8 cellular contexts compared by ENCODE assay signal in genomic region chr15:84598993-84599392, GRCh38. TPM values are rescaled to one million over a fixed set of nuclear protein-coding genes. Genes with fewer than 3 reads are reported as not detected.
DNase-seq lines count a peak whose midpoint lies in the region; ATAC-seq, FAIRE-seq and TF ChIP-seq lines count a peak whose summit lies in the region.

No MANE protein-coding gene starts in this region.

- peak; percentile 24 for FAIRE-seq in GM18507 (lab: Jason Lieb, UNC)

- H3K4me3 ChIP-seq in astrocyte of the cerebellum (ENCODE audit: low read depth, low read length), result no peak overlapping the region
- no peak overlapping the region for H3K4me3 ChIP-seq in left lung
- H3K4me3 ChIP-seq in thymus (ENCODE audit: low read length), result peak overlapping the region; percentile 14

- DNase-seq in GM18507 (ENCODE audit: extremely low spot score, insufficient read length, low read depth), result no peak
- peak; percentile 68 for DNase-seq in NOMO-1 treated with DMSO at 0.1 percent for 48 hours (lab: John Stamatoyannopoulos, UW; ENCODE audit: unreplicated experiment)
- DNase-seq in astrocyte of the cerebellum (ENCODE audit: low read depth), result peak; percentile 34
- DNase-seq in left lung, result no peak
- DNase-seq in activated CD8-positive, alpha-beta memory T cell treated with anti-CD3 and anti-CD28 coated beads, Interleukin-2, amount 50 U/mL, for 4 hours, result no peak
- no peak for DNase-seq in DMS153 treated with DMSO at 0.1 percent for 48 hours (lab: John Stamatoyannopoulos, UW; ENCODE audit: unreplicated experiment)

- H3K9me3 ChIP-seq in left lung (no peaks in the 10 kb centered on the region), thymus (ENCODE audit: control insufficient read depth) (no peaks in the 10 kb centered on the region)

- H3K27ac ChIP-seq in C4-2B, result no peak overlapping the region
- peak overlapping the region; percentile 34 to 71 for H3K27ac ChIP-seq in left lung
- H3K27ac ChIP-seq in thymus (ENCODE audit: low read depth), result peak overlapping the region; percentile 97

- TF ChIP-seq CTCF in C4-2B (conservative IDR thresholded peaks at IDR 0.05), result peak; percentile 79
- peak; percentile 82 for TF ChIP-seq CTCF in astrocyte of the cerebellum (IDR thresholded peaks at IDR 0.05; ENCODE audit: low read depth, low read length, missing control alignments)
- peak; percentile 32 to 51 for TF ChIP-seq CTCF in left lung (IDR thresholded peaks at IDR 0.05)

- H3K4me1 ChIP-seq in left lung (peaks cover 4 to 57% of the 10 kb centered on the region in 2 donors), thymus (ENCODE audit: control insufficient read depth, insufficient read depth, low read length) (peaks cover 23% of the 10 kb centered on the region)

- in situ Hi-C loops in astrocyte of the cerebellum (cut with HindIII; ENCODE audit: low sequenced_read_pairs), result no loop called here

- H3K36me3 ChIP-seq in left lung (peaks cover 0 to 4% of the 10 kb centered on the region in 2 donors), thymus (ENCODE audit: control insufficient read depth, insufficient read depth) (peaks cover 4% of the 10 kb centered on the region)

- H3K27me3 ChIP-seq in left lung (no peaks in the 10 kb centered on the region), thymus (ENCODE audit: control insufficient read depth, insufficient read depth) (no peaks in the 10 kb centered on the region)

- 16% methylated on average over 1 of the region's 1 CpG for WGBS in thymus

- ATAC-seq in left lung, result no peak

- intact Hi-C loops in left lung (cut with DNase I), result no loop called here

RNA-seq across cellular contexts. Expression of gene ZSCAN2, which starts 1.8 kb away (rescaled TPM):
- total RNA-seq in left lung, result 1 to 10 TPM; 5.8 to 7.6 TPM
- polyA plus RNA-seq in thymus, result 8.4 TPM

RNA-seq across cellular contexts. Expression of gene WDR73, which starts 55.1 kb away (rescaled TPM):
- 10 to 100 TPM; 25.5 to 25.7 TPM for total RNA-seq in left lung
- 22.4 TPM for polyA plus RNA-seq in thymus

RNA-seq across cellular contexts. Expression of gene NMB, which starts 59.0 kb away (rescaled TPM):
- total RNA-seq in left lung, result 1 to 10 TPM; 4.6 to 6.6 TPM
- polyA plus RNA-seq in thymus, result 4.9 TPM

Comparison
In these comparisons a context has a peak if more than half of its experiments do, and no peak if none do; other contexts are left out.
1. DNase-seq: peak in NOMO-1 treated with DMSO at 0.1 percent for 48 hours (single experiment) and astrocyte of the cerebellum (single experiment); none in GM18507 (single experiment), left lung (0 of 2), activated CD8-positive, alpha-beta memory T cell treated with anti-CD3 and anti-CD28 coated beads, Interleukin-2, amount 50 U/mL, for 4 hours (single experiment) and DMS153 treated with DMSO at 0.1 percent for 48 hours (single experiment).
2. Peak in every context shown above with its lines, with median percentiles within 50 percentile points of each other: CTCF ChIP-seq.